12 cellular contexts compared by ENCODE assay signal in genomic region chr1:35560256-35561225, GRCh38. TPM values are rescaled to one million over a fixed set of nuclear protein-coding genes. Genes with fewer than 3 reads are reported as not detected.
DNase-seq lines count a peak whose midpoint lies in the region; ATAC-seq, FAIRE-seq and TF ChIP-seq lines count a peak whose summit lies in the region.
"Had no signal": no experiment of that assay in that cellular context is flagged by ENCODE, and none has a peak within 500 bp of the region (broad histone marks: within the 10 kb centered on the region; RNA-seq: fewer than 3 reads in every experiment).

No MANE protein-coding gene starts in this region.

- H3K9me3 ChIP-seq in body of pancreas (no peaks in the 10 kb centered on the region), HepG2 (ENCODE audit: low read length) (no peaks in the 10 kb centered on the region), stomach smooth muscle (ENCODE audit: control insufficient read depth in 2 of 2, low read length in 2 of 2) (no peaks in the 10 kb centered on the region)

- in situ Hi-C loops in HepG2 (cut with HindIII; ENCODE audit: extremely low pct_ligation_motif_present, low pct_unique_long_range_greater_than_20kb): loop anchor here (5.0 kb wide), 2 partner anchors 108 to 212 kb away; no protein-coding TSS in a partner anchor

- 41 to 44% methylated on average over 33 to 43 of the region's 44 CpGs for WGBS in body of pancreas, 2 donors
- WGBS in HepG2 (ENCODE audit: low lambda C conversion rate): 97% methylated on average over 37 of the region's 44 CpGs

- ATAC-seq in body of pancreas (no peak), HepG2 (no peak), GM21576 (IDR thresholded peaks at IDR 0.05; ENCODE audit: unreplicated experiment) (no peak), GM21423 (IDR thresholded peaks at IDR 0.05; ENCODE audit: unreplicated experiment) (no peak)

- no peak overlapping the region for H2AFZ ChIP-seq in HepG2 (ENCODE audit: low read length)

- H3K9ac ChIP-seq in HepG2 (ENCODE audit: insufficient read depth, low read depth, low read length) (no peak overlapping the region), stomach smooth muscle (ENCODE audit: low read length in 2 of 2) (peak overlapping the region; percentile 52 to 64)

- TF ChIP-seq CTCF in body of pancreas (IDR thresholded peaks at IDR 0.05) (no peak), HepG2 (CRISPR knock-in tag; IDR thresholded peaks at IDR 0.05) (no peak)

- no peak for TF ChIP-seq POLR2A in body of pancreas (IDR thresholded peaks at IDR 0.05)
- no peak for TF ChIP-seq POLR2A in HepG2 (IDR thresholded peaks at IDR 0.05; ENCODE audit: insufficient read depth in 1 of 2, low read depth in 2 of 2, low read length in 2 of 2)

- no peaks in the 10 kb centered on the region for H3K36me3 ChIP-seq in body of pancreas (replicated peaks in 1 of 2; ENCODE audit: insufficient read depth in 1 of 2, low read depth in 2 of 2)
- peaks cover 7 to 18% of the 10 kb centered on the region in 2 experiments; a peak in 3 of 5 replicates for H3K36me3 ChIP-seq in HepG2 (replicated peaks in 1 of 2; ENCODE audit: control insufficient read depth in 1 of 2, insufficient read depth in 2 of 2, low read length in 2 of 2)
- peaks cover 3 to 14% of the 10 kb centered on the region in 2 donors for H3K36me3 ChIP-seq in stomach smooth muscle (ENCODE audit: control insufficient read depth in 2 of 2, insufficient read depth in 2 of 2, low read length in 2 of 2)

- BruUV-seq in HepG2 (replicated peaks; lab: Mats Ljungman, UMichigan): no TSS peak

- no peak overlapping the region for H3K4me2 ChIP-seq in HepG2 (ENCODE audit: low read depth, low read length)

- no peak for FAIRE-seq in HepG2 (lab: Jason Lieb, UNC)

- no peak overlapping the region for H3K4me3 ChIP-seq in body of pancreas
- no peak overlapping the region for H3K4me3 ChIP-seq in HepG2 (replicated peaks in 1 of 3; ENCODE audit: insufficient read depth in 1 of 3, low read depth in 2 of 3, low read length in 3 of 3)
- peak overlapping the region; percentile 21 to 55 for H3K4me3 ChIP-seq in stomach smooth muscle (ENCODE audit: low read length in 2 of 2)

- H3K27me3 ChIP-seq in body of pancreas: no peaks in the 10 kb centered on the region
- H3K27me3 ChIP-seq in HepG2 (ENCODE audit: control insufficient read depth in 1 of 2, insufficient read depth in 2 of 2, low read length in 2 of 2): no peaks in the 10 kb centered on the region
- H3K27me3 ChIP-seq in stomach smooth muscle (ENCODE audit: control insufficient read depth in 1 of 2, insufficient read depth in 2 of 2, low read length in 2 of 2): no peaks in the 10 kb centered on the region

- intact Hi-C loops in body of pancreas (cut with DNase I): no loop called here
- intact Hi-C loops in HepG2 (cut with micrococcal nuclease; ENCODE audit: unreplicated experiment): no loop called here

- POLR2A ChIA-PET in HepG2 (lab: Yijun Ruan, JAX): interaction anchor here (1.0 to 1.3 kb wide), 2 partner anchors 11 to 12 kb away, joined by 3 to 4 read pairs; partner anchors contain the start of gene TFAP2E

- TF ChIP-seq EP300 in HepG2 (IDR thresholded peaks at IDR 0.05; ENCODE audit: low read depth in 2 of 2, low read length in 2 of 2): no peak
- TF ChIP-seq EP300 in HepG2 (CRISPR knock-in tag; IDR thresholded peaks at IDR 0.05; ENCODE audit: borderline replicate concordance): no peak

- DNase-seq in DMS 273 (lab: John Stamatoyannopoulos, UW; ENCODE audit: unreplicated experiment) (peak; percentile 70), DMS 273 treated with DMSO at 0.1 percent for 48 hours (lab: John Stamatoyannopoulos, UW) (no peak), body of pancreas (peak; percentile 77 to 91 (median 84)), HepG2 (ENCODE audit: low spot score) (no peak), NCI-H146 treated with DMSO at 0.1 percent for 48 hours (lab: John Stamatoyannopoulos, UW; ENCODE audit: unreplicated experiment) (no peak)
- DNase-seq: 8988T; activated CD4-positive, CD25-positive, alpha-beta regulatory T cell treated with anti-CD3 and anti-CD28 coated beads, Interleukin-2, amount 50 U/mL, for 72 hours; stimulated activated CD4-positive, alpha-beta T cell treated with anti-CD3 and anti-CD28 coated beads, Interleukin-4, amount 100 ng/mL, for 1 hour had no signal

- H3K27ac ChIP-seq in body of pancreas: no peak overlapping the region
- H3K27ac ChIP-seq in HepG2 (ENCODE audit: extremely low read length, insufficient read depth, low read length): no peak overlapping the region
- H3K27ac ChIP-seq in stomach smooth muscle (ENCODE audit: low read length): peak overlapping the region; percentile 89

- H4K20me1 ChIP-seq in HepG2 (ENCODE audit: insufficient read depth, low read length): peaks cover 3% of the 10 kb centered on the region; the same call in 1 of the 2 replicates

- CTCF ChIA-PET in HepG2 (lab: Yijun Ruan, JAX; ENCODE audit: low intra/inter-chr PET ratio, low total read pairs): no interaction called here

- TF ChIP-seq RAD21 in HepG2 (CRISPR knock-in tag; IDR thresholded peaks at IDR 0.05): no peak

- H3K4me1 ChIP-seq in body of pancreas: peaks cover 45% of the 10 kb centered on the region
- H3K4me1 ChIP-seq in HepG2 (ENCODE audit: insufficient read depth, low read length): peaks cover 21% of the 10 kb centered on the region
- peaks cover 54% of the 10 kb centered on the region for H3K4me1 ChIP-seq in stomach smooth muscle (ENCODE audit: control insufficient read depth, insufficient read depth, low read length)

- peaks cover 4% of the 10 kb centered on the region for H3K79me2 ChIP-seq in HepG2 (ENCODE audit: insufficient read depth, low read length)

RNA-seq across cellular contexts. Expression of gene NCDN, which starts 2.9 kb away (rescaled TPM):
- total RNA-seq in body of pancreas (10 to 100 TPM; 14.3 to 20.1 TPM), HepG2 (2016; rRNA removed; fragmentation: Illumina TruSeq; extraction: Trizol) (9.1 and 9.3 TPM in 2 replicates)
- 0.88 and 1.1 TPM in 2 replicates for total RNA-seq in HepG2 (2016; cell fraction: cytosol; rRNA removed; fragmentation: Illumina TruSeq; extraction: Trizol; ENCODE audit: low read depth)
- 7.2 and 8.9 TPM in 2 replicates for total RNA-seq in HepG2 (2016; cell fraction: insoluble cytoplasmic fraction; rRNA removed; fragmentation: Illumina TruSeq; extraction: Trizol)
- total RNA-seq in HepG2 (2016; cell fraction: membrane; rRNA removed; fragmentation: Illumina TruSeq; extraction: Trizol): 3.5 and 3.6 TPM in 2 replicates
- 6.6 and 8.7 TPM in 2 replicates for total RNA-seq in HepG2 (2016; cell fraction: nucleus; rRNA removed; fragmentation: Illumina TruSeq; extraction: Trizol)
- 6.6 and 11.0 TPM in 2 replicates for polyA plus RNA-seq in HepG2 (2011; rRNA removed)
- 4.6 and 5.4 TPM in 2 replicates for polyA plus RNA-seq in HepG2 (2011; cell fraction: cytosol; rRNA removed)
- 26.7 and 28.4 TPM in 2 replicates for polyA plus RNA-seq in HepG2 (2011; cell fraction: nucleus; rRNA removed)
- polyA plus RNA-seq in HepG2 (2012): 4.4 and 7.0 TPM in 2 replicates
- polyA plus RNA-seq in HepG2 (2016; cell fraction: cytosol; fragmentation: Illumina TruSeq; extraction: Trizol; ENCODE audit: low read depth): 0.55 and 0.77 TPM in 2 replicates
- 7.4 and 8.8 TPM in 2 replicates for polyA plus RNA-seq in HepG2 (2016; cell fraction: insoluble cytoplasmic fraction; fragmentation: Illumina TruSeq; extraction: Trizol; ENCODE audit: low read depth)
- 1.8 and 1.9 TPM in 2 replicates for polyA plus RNA-seq in HepG2 (2016; cell fraction: membrane; fragmentation: Illumina TruSeq; extraction: Trizol; ENCODE audit: low read depth)
- 15.1 and 16.2 TPM in 2 replicates for polyA plus RNA-seq in HepG2 (2016; cell fraction: nucleus; fragmentation: Illumina TruSeq; extraction: Trizol; ENCODE audit: insufficient read depth, low read depth)
- 18.1 and 18.4 TPM in 2 replicates for polyA minus RNA-seq in HepG2 (2011; rRNA and poly(A)+ RNA removed; ENCODE audit: low replicate concordance)
- polyA minus RNA-seq in HepG2 (2011; cell fraction: cytosol; rRNA and poly(A)+ RNA removed): 5.1 and 5.9 TPM in 2 replicates
- polyA minus RNA-seq in HepG2 (2011; cell fraction: nucleus; rRNA and poly(A)+ RNA removed): 12.4 and 15.2 TPM in 2 replicates

RNA-seq across cellular contexts. Expression of gene KIAA0319L, which starts 3.3 kb away (rescaled TPM):
- total RNA-seq in body of pancreas (10 to 100 TPM; 61.0 to 74.5 TPM), HepG2 (2016; rRNA removed; fragmentation: Illumina TruSeq; extraction: Trizol) (15.9 and 33.4 TPM in 2 replicates)
- 9.6 and 9.8 TPM in 2 replicates for total RNA-seq in HepG2 (2016; cell fraction: cytosol; rRNA removed; fragmentation: Illumina TruSeq; extraction: Trizol; ENCODE audit: low read depth)
- 14.8 and 30.6 TPM in 2 replicates for total RNA-seq in HepG2 (2016; cell fraction: insoluble cytoplasmic fraction; rRNA removed; fragmentation: Illumina TruSeq; extraction: Trizol)
- 17.2 and 17.3 TPM in 2 replicates for total RNA-seq in HepG2 (2016; cell fraction: membrane; rRNA removed; fragmentation: Illumina TruSeq; extraction: Trizol)
- total RNA-seq in HepG2 (2016; cell fraction: nucleus; rRNA removed; fragmentation: Illumina TruSeq; extraction: Trizol): 54.0 and 56.5 TPM in 2 replicates
- polyA plus RNA-seq in HepG2 (2011; rRNA removed): 74.3 and 82.6 TPM in 2 replicates
- polyA plus RNA-seq in HepG2 (2011; cell fraction: cytosol; rRNA removed): 42.1 and 57.2 TPM in 2 replicates
- polyA plus RNA-seq in HepG2 (2011; cell fraction: nucleus; rRNA removed): 80.2 and 103 TPM in 2 replicates
- 46.0 and 51.9 TPM in 2 replicates for polyA plus RNA-seq in HepG2 (2012)
- 2.8 and 3.0 TPM in 2 replicates for polyA plus RNA-seq in HepG2 (2016; cell fraction: cytosol; fragmentation: Illumina TruSeq; extraction: Trizol; ENCODE audit: low read depth)
- 8.0 and 11.3 TPM in 2 replicates for polyA plus RNA-seq in HepG2 (2016; cell fraction: insoluble cytoplasmic fraction; fragmentation: Illumina TruSeq; extraction: Trizol; ENCODE audit: low read depth)
- 7.6 and 8.2 TPM in 2 replicates for polyA plus RNA-seq in HepG2 (2016; cell fraction: membrane; fragmentation: Illumina TruSeq; extraction: Trizol; ENCODE audit: low read depth)
- 50.7 and 54.2 TPM in 2 replicates for polyA plus RNA-seq in HepG2 (2016; cell fraction: nucleus; fragmentation: Illumina TruSeq; extraction: Trizol; ENCODE audit: insufficient read depth, low read depth)
- polyA minus RNA-seq in HepG2 (2011; rRNA and poly(A)+ RNA removed; ENCODE audit: low replicate concordance): 53.1 and 74.5 TPM in 2 replicates
- 37.6 and 52.7 TPM in 2 replicates for polyA minus RNA-seq in HepG2 (2011; cell fraction: cytosol; rRNA and poly(A)+ RNA removed)
- 116 and 145 TPM in 2 replicates for polyA minus RNA-seq in HepG2 (2011; cell fraction: nucleus; rRNA and poly(A)+ RNA removed)

RNA-seq across cellular contexts. Expression of gene TFAP2E, which starts 12.6 kb away (rescaled TPM):
- total RNA-seq in body of pancreas: not detected
- total RNA-seq in HepG2 (2016; rRNA removed; fragmentation: Illumina TruSeq; extraction: Trizol): 0.31 and 0.44 TPM in 2 replicates
- total RNA-seq in HepG2 (2016; cell fraction: cytosol; rRNA removed; fragmentation: Illumina TruSeq; extraction: Trizol; ENCODE audit: low read depth): 0.18 TPM in 1 of 2 replicates, not detected in the other
- 0.17 and 0.49 TPM in 2 replicates for total RNA-seq in HepG2 (2016; cell fraction: insoluble cytoplasmic fraction; rRNA removed; fragmentation: Illumina TruSeq; extraction: Trizol)
- total RNA-seq in HepG2 (2016; cell fraction: membrane; rRNA removed; fragmentation: Illumina TruSeq; extraction: Trizol): 0.12 and 0.17 TPM in 2 replicates
- 0.47 and 0.53 TPM in 2 replicates for total RNA-seq in HepG2 (2016; cell fraction: nucleus; rRNA removed; fragmentation: Illumina TruSeq; extraction: Trizol)
- polyA plus RNA-seq in HepG2 (2011; rRNA removed): 0.41 and 0.46 TPM in 2 replicates
- polyA plus RNA-seq in HepG2 (2011; cell fraction: cytosol; rRNA removed): 0.32 and 0.42 TPM in 2 replicates
- 2.1 and 2.2 TPM in 2 replicates for polyA plus RNA-seq in HepG2 (2011; cell fraction: nucleus; rRNA removed)
- 0.56 and 0.88 TPM in 2 replicates for polyA plus RNA-seq in HepG2 (2012)
- polyA plus RNA-seq in HepG2 (2016; cell fraction: cytosol; fragmentation: Illumina TruSeq; extraction: Trizol; ENCODE audit: low read depth): 0.12 TPM in 1 of 2 replicates, not detected in the other
- 0.28 and 0.50 TPM in 2 replicates for polyA plus RNA-seq in HepG2 (2016; cell fraction: insoluble cytoplasmic fraction; fragmentation: Illumina TruSeq; extraction: Trizol; ENCODE audit: low read depth)
- polyA plus RNA-seq in HepG2 (2016; cell fraction: membrane; fragmentation: Illumina TruSeq; extraction: Trizol; ENCODE audit: low read depth): 0.08 and 0.26 TPM in 2 replicates
- 1.5 and 1.9 TPM in 2 replicates for polyA plus RNA-seq in HepG2 (2016; cell fraction: nucleus; fragmentation: Illumina TruSeq; extraction: Trizol; ENCODE audit: insufficient read depth, low read depth)
- 0.08 and 0.12 TPM in 2 replicates for polyA minus RNA-seq in HepG2 (2011; rRNA and poly(A)+ RNA removed; ENCODE audit: low replicate concordance)
- not detected in 2 replicates for polyA minus RNA-seq in HepG2 (2011; cell fraction: cytosol; rRNA and poly(A)+ RNA removed)
- 0.50 and 0.52 TPM in 2 replicates for polyA minus RNA-seq in HepG2 (2011; cell fraction: nucleus; rRNA and poly(A)+ RNA removed)
- total RNA-seq: urinary bladder had no signal

Comparison
In these comparisons a context has a peak if more than half of its experiments do, and no peak if none do; other contexts are left out.
1. DNase-seq: peak in DMS 273 (single experiment) and body of pancreas (4 of 4); none in DMS 273 treated with DMSO at 0.1 percent for 48 hours (single experiment), HepG2 (single experiment) and NCI-H146 treated with DMSO at 0.1 percent for 48 hours (single experiment).
2. H3K4me3 ChIP-seq: peak in stomach smooth muscle (2 of 2); none in body of pancreas (0 of 2) and HepG2 (0 of 3).